Comparison of ENCODE assay signal across 8 cellular contexts in genomic region chr5:121559832-121560231, GRCh38.
"Had no signal": no experiment of that assay in that cellular context is flagged by ENCODE, and none has a peak within 500 bp of the region (broad histone marks: within the 10 kb centered on the region; RNA-seq: fewer than 3 reads in every experiment).

No MANE protein-coding gene starts in this region.

- H3K4me2 ChIP-seq: KMS-11 had no signal

- ATAC-seq: HepG2, K562 had no signal

- DNase-seq: Karpas-422, KBM-7, KG1 had no signal

- H3K4me3 ChIP-seq: K562 had no signal

- H3K27ac ChIP-seq: HL-60, KMS-11 had no signal

- FAIRE-seq: HepG2, HTR-8/SVneo, K562 had no signal

- H3K9ac ChIP-seq: KMS-11 had no signal
